3 cellular contexts compared by ENCODE assay signal in the genomic region with DNA sequence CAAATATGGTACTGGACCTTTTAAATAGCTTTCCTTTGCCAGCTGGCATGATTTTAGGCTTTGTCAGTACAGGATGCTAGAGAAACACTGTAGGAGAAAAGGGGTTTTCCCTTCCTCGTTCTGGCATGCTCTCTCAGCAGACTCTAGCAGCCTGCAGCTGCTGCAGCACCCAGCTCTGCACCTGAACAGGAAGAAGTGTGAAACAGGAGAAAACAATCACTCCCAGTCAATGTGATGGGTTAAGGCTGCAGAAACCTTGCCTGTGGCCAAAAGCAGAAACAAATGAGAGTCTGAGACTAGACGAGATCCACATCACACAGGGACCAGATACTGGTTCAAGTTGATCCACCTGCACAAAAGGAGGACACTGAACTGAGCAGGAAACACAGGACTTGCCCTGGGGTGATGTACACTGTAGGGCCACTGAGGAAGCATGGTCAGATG.
TF ChIP-seq lines count a peak whose summit lies in the region.

No MANE protein-coding gene starts in this region.

TF ChIP-seq in SK-N-SH, 30 proteins besides CTCF, POLR2A, EP300 and RAD21:
- TF ChIP-seq EZH2phosphoT487 (IDR thresholded peaks at IDR 0.05; ENCODE audit: borderline replicate concordance, low read depth) (no peak), FOXJ3 (CRISPR knock-in tag; IDR thresholded peaks at IDR 0.05) (no peak), SMC3 (IDR thresholded peaks at IDR 0.05; ENCODE audit: low read depth, low read length) (no peak)
- TF ChIP-seq, protein P1, sequence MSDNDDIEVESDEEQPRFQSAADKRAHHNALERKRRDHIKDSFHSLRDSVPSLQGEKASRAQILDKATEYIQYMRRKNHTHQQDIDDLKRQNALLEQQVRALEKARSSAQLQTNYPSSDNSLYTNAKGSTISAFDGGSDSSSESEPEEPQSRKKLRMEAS (IDR thresholded peaks at IDR 0.05; ENCODE audit: low read depth) = no peak
- TF ChIP-seq, protein P2, sequence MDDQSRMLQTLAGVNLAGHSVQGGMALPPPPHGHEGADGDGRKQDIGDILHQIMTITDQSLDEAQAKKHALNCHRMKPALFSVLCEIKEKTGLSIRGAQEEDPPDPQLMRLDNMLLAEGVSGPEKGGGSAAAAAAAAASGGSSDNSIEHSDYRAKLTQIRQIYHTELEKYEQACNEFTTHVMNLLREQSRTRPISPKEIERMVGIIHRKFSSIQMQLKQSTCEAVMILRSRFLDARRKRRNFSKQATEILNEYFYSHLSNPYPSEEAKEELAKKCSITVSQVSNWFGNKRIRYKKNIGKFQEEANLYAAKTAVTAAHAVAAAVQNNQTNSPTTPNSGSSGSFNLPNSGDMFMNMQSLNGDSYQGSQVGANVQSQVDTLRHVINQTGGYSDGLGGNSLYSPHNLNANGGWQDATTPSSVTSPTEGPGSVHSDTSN (IDR thresholded peaks at IDR 0.05) = no peak
- TF ChIP-seq, protein P3, sequence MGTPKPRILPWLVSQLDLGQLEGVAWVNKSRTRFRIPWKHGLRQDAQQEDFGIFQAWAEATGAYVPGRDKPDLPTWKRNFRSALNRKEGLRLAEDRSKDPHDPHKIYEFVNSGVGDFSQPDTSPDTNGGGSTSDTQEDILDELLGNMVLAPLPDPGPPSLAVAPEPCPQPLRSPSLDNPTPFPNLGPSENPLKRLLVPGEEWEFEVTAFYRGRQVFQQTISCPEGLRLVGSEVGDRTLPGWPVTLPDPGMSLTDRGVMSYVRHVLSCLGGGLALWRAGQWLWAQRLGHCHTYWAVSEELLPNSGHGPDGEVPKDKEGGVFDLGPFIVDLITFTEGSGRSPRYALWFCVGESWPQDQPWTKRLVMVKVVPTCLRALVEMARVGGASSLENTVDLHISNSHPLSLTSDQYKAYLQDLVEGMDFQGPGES (IDR thresholded peaks at IDR 0.05; ENCODE audit: low read depth, low read length) = no peak

TF ChIP-seq in SK-N-SH treated with all-trans-retinoic acid at 6 μM for 48 hours, 23 proteins besides CTCF, POLR2A, EP300 and RAD21 (continues in another document):
- TF ChIP-seq, protein P4, sequence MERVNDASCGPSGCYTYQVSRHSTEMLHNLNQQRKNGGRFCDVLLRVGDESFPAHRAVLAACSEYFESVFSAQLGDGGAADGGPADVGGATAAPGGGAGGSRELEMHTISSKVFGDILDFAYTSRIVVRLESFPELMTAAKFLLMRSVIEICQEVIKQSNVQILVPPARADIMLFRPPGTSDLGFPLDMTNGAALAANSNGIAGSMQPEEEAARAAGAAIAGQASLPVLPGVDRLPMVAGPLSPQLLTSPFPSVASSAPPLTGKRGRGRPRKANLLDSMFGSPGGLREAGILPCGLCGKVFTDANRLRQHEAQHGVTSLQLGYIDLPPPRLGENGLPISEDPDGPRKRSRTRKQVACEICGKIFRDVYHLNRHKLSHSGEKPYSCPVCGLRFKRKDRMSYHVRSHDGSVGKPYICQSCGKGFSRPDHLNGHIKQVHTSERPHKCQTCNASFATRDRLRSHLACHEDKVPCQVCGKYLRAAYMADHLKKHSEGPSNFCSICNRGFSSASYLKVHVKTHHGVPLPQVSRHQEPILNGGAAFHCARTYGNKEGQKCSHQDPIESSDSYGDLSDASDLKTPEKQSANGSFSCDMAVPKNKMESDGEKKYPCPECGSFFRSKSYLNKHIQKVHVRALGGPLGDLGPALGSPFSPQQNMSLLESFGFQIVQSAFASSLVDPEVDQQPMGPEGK (CRISPR knock-in tag; IDR thresholded peaks at IDR 0.05; ENCODE audit: borderline replicate concordance) = no peak
- no peak for TF ChIP-seq TOX (CRISPR knock-in tag; IDR thresholded peaks at IDR 0.05; ENCODE audit: borderline replicate concordance)
- TF ChIP-seq ZFP30 (CRISPR knock-in tag; IDR thresholded peaks at IDR 0.05) = no peak
- TF ChIP-seq ZC3H10 (CRISPR knock-in tag; IDR thresholded peaks at IDR 0.05) = no peak
- no peak for TF ChIP-seq GLIS3 (CRISPR knock-in tag; IDR thresholded peaks at IDR 0.05)
- TF ChIP-seq ZNF70 (CRISPR knock-in tag; IDR thresholded peaks at IDR 0.05) = no peak
- no peak for TF ChIP-seq SNAI2 (CRISPR knock-in tag; IDR thresholded peaks at IDR 0.05)
- no peak for TF ChIP-seq RARB (CRISPR knock-in tag; IDR thresholded peaks at IDR 0.05)
- no peak for TF ChIP-seq ZFP3 (CRISPR knock-in tag; IDR thresholded peaks at IDR 0.05)
- TF ChIP-seq ZNF8 (CRISPR knock-in tag; IDR thresholded peaks at IDR 0.05) = no peak
- TF ChIP-seq, protein P5, sequence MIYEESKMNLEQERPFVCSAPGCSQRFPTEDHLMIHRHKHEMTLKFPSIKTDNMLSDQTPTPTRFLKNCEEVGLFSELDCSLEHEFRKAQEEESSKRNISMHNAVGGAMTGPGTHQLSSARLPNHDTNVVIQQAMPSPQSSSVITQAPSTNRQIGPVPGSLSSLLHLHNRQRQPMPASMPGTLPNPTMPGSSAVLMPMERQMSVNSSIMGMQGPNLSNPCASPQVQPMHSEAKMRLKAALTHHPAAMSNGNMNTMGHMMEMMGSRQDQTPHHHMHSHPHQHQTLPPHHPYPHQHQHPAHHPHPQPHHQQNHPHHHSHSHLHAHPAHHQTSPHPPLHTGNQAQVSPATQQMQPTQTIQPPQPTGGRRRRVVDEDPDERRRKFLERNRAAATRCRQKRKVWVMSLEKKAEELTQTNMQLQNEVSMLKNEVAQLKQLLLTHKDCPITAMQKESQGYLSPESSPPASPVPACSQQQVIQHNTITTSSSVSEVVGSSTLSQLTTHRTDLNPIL (CRISPR knock-in tag; IDR thresholded peaks at IDR 0.05; ENCODE audit: low read depth) = no peak
- TF ChIP-seq PPARA (CRISPR knock-in tag; IDR thresholded peaks at IDR 0.05; ENCODE audit: borderline replicate concordance) = no peak
- TF ChIP-seq ESRRG (CRISPR knock-in tag; IDR thresholded peaks at IDR 0.05) = no peak
- no peak for TF ChIP-seq ISL1 (CRISPR knock-in tag; IDR thresholded peaks at IDR 0.05)
- TF ChIP-seq, protein P6, sequence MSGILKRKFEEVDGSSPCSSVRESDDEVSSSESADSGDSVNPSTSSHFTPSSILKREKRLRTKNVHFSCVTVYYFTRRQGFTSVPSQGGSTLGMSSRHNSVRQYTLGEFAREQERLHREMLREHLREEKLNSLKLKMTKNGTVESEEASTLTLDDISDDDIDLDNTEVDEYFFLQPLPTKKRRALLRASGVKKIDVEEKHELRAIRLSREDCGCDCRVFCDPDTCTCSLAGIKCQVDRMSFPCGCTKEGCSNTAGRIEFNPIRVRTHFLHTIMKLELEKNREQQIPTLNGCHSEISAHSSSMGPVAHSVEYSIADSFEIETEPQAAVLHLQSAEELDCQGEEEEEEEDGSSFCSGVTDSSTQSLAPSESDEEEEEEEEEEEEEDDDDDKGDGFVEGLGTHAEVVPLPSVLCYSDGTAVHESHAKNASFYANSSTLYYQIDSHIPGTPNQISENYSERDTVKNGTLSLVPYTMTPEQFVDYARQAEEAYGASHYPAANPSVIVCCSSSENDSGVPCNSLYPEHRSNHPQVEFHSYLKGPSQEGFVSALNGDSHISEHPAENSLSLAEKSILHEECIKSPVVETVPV (CRISPR knock-in tag; IDR thresholded peaks at IDR 0.05) = no peak
- TF ChIP-seq, protein P7, sequence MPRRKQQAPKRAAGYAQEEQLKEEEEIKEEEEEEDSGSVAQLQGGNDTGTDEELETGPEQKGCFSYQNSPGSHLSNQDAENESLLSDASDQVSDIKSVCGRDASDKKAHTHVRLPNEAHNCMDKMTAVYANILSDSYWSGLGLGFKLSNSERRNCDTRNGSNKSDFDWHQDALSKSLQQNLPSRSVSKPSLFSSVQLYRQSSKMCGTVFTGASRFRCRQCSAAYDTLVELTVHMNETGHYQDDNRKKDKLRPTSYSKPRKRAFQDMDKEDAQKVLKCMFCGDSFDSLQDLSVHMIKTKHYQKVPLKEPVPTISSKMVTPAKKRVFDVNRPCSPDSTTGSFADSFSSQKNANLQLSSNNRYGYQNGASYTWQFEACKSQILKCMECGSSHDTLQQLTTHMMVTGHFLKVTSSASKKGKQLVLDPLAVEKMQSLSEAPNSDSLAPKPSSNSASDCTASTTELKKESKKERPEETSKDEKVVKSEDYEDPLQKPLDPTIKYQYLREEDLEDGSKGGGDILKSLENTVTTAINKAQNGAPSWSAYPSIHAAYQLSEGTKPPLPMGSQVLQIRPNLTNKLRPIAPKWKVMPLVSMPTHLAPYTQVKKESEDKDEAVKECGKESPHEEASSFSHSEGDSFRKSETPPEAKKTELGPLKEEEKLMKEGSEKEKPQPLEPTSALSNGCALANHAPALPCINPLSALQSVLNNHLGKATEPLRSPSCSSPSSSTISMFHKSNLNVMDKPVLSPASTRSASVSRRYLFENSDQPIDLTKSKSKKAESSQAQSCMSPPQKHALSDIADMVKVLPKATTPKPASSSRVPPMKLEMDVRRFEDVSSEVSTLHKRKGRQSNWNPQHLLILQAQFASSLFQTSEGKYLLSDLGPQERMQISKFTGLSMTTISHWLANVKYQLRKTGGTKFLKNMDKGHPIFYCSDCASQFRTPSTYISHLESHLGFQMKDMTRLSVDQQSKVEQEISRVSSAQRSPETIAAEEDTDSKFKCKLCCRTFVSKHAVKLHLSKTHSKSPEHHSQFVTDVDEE (CRISPR knock-in tag; IDR thresholded peaks at IDR 0.05) = no peak
- no peak for TF ChIP-seq ZNF565 (CRISPR knock-in tag; conservative IDR thresholded peaks at IDR 0.05; ENCODE audit: low read depth)

TF ChIP-seq in GM12878, 131 proteins besides CTCF, POLR2A, EP300 and RAD21 (continues in another document):
- TF ChIP-seq IKZF2 (IDR thresholded peaks at IDR 0.05) = peak in 1 of 2 experiments; percentile 32; a peak in 1 of 4 replicates
- TF ChIP-seq, protein P8, sequence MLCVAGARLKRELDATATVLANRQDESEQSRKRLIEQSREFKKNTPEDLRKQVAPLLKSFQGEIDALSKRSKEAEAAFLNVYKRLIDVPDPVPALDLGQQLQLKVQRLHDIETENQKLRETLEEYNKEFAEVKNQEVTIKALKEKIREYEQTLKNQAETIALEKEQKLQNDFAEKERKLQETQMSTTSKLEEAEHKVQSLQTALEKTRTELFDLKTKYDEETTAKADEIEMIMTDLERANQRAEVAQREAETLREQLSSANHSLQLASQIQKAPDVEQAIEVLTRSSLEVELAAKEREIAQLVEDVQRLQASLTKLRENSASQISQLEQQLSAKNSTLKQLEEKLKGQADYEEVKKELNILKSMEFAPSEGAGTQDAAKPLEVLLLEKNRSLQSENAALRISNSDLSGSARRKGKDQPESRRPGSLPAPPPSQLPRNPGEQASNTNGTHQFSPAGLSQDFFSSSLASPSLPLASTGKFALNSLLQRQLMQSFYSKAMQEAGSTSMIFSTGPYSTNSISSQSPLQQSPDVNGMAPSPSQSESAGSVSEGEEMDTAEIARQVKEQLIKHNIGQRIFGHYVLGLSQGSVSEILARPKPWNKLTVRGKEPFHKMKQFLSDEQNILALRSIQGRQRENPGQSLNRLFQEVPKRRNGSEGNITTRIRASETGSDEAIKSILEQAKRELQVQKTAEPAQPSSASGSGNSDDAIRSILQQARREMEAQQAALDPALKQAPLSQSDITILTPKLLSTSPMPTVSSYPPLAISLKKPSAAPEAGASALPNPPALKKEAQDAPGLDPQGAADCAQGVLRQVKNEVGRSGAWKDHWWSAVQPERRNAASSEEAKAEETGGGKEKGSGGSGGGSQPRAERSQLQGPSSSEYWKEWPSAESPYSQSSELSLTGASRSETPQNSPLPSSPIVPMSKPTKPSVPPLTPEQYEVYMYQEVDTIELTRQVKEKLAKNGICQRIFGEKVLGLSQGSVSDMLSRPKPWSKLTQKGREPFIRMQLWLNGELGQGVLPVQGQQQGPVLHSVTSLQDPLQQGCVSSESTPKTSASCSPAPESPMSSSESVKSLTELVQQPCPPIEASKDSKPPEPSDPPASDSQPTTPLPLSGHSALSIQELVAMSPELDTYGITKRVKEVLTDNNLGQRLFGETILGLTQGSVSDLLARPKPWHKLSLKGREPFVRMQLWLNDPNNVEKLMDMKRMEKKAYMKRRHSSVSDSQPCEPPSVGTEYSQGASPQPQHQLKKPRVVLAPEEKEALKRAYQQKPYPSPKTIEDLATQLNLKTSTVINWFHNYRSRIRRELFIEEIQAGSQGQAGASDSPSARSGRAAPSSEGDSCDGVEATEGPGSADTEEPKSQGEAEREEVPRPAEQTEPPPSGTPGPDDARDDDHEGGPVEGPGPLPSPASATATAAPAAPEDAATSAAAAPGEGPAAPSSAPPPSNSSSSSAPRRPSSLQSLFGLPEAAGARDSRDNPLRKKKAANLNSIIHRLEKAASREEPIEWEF (IDR thresholded peaks at IDR 0.05; ENCODE audit: insufficient replicate concordance, low read depth, low read length) = no peak
- peak; percentile 28; the same call in 1 of the 2 replicates for TF ChIP-seq CREM (IDR thresholded peaks at IDR 0.05; ENCODE audit: low read depth)
- no peak for TF ChIP-seq ASH2L (IDR thresholded peaks at IDR 0.05; ENCODE audit: borderline replicate concordance, low read depth)
- 0 out of 2 replicates have a peak, but pooled peaks have one; percentile 36 for TF ChIP-seq IRF4 (IDR thresholded peaks at IDR 0.05; ENCODE audit: low read depth, low read length)
- TF ChIP-seq, protein P9, sequence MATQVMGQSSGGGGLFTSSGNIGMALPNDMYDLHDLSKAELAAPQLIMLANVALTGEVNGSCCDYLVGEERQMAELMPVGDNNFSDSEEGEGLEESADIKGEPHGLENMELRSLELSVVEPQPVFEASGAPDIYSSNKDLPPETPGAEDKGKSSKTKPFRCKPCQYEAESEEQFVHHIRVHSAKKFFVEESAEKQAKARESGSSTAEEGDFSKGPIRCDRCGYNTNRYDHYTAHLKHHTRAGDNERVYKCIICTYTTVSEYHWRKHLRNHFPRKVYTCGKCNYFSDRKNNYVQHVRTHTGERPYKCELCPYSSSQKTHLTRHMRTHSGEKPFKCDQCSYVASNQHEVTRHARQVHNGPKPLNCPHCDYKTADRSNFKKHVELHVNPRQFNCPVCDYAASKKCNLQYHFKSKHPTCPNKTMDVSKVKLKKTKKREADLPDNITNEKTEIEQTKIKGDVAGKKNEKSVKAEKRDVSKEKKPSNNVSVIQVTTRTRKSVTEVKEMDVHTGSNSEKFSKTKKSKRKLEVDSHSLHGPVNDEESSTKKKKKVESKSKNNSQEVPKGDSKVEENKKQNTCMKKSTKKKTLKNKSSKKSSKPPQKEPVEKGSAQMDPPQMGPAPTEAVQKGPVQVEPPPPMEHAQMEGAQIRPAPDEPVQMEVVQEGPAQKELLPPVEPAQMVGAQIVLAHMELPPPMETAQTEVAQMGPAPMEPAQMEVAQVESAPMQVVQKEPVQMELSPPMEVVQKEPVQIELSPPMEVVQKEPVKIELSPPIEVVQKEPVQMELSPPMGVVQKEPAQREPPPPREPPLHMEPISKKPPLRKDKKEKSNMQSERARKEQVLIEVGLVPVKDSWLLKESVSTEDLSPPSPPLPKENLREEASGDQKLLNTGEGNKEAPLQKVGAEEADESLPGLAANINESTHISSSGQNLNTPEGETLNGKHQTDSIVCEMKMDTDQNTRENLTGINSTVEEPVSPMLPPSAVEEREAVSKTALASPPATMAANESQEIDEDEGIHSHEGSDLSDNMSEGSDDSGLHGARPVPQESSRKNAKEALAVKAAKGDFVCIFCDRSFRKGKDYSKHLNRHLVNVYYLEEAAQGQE (IDR thresholded peaks at IDR 0.05; ENCODE audit: low read depth, low read length) = no peak
- no peak for TF ChIP-seq RBBP5 (conservative IDR thresholded peaks at IDR 0.05)
- TF ChIP-seq, protein P10, sequence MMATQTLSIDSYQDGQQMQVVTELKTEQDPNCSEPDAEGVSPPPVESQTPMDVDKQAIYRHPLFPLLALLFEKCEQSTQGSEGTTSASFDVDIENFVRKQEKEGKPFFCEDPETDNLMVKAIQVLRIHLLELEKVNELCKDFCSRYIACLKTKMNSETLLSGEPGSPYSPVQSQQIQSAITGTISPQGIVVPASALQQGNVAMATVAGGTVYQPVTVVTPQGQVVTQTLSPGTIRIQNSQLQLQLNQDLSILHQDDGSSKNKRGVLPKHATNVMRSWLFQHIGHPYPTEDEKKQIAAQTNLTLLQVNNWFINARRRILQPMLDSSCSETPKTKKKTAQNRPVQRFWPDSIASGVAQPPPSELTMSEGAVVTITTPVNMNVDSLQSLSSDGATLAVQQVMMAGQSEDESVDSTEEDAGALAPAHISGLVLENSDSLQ (IDR thresholded peaks at IDR 0.05) = 0 out of 2 replicates have a peak, but pooled peaks have one; percentile 22
- no peak for TF ChIP-seq GABPA (IDR thresholded peaks at IDR 0.05; ENCODE audit: low read depth)
